Comparison of ENCODE assay signal across 12 cellular contexts in the genomic region with DNA sequence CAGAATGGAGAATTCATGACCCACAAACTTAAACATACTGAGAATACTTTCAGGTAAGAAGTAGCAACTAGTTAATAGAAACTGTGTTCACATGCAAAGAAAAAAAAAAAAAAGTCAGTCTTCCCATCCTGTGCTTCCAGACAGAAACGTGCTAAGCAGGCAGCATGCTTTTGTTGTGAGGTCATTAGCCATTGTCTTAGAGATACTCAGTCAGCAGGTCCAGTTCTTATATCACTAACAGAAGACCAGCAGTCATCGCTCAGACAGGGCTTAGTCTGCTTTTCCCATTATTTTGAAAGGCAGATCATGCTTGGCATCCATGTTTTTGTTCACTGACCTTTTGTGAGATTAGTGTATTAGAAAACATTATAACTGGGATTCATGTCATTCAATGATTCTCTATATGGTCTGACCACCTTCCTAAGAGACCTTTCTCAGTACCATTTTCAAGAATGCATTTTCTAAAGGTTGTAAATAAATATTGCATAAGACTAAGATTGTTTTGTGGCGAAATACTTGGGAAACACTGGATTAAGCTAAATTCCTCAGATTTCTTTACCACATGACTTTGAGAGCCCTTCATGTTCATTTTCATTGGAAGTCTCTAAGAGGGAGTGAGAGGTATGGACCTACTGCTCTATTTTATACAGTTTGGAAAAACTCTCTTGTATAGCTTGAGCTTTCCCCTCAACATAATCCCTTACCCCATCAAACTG. TPM values are rescaled to one million over a fixed set of nuclear protein-coding genes. Genes with fewer than 3 reads are reported as not detected.
DNase-seq lines count a peak whose midpoint lies in the region; ATAC-seq and TF ChIP-seq lines count a peak whose summit lies in the region.
"Had no signal": no experiment of that assay in that cellular context is flagged by ENCODE, and none has a peak within 500 bp of the region (broad histone marks: within the 10 kb centered on the region; RNA-seq: fewer than 3 reads in every experiment).

No MANE protein-coding gene starts in this region.

- intact Hi-C loops in mammary epithelial cell (cut with micrococcal nuclease) (no loop called here), spleen (cut with DNase I; ENCODE audit: low total_unique reads) (loop anchor here (5.0 to 10.0 kb wide), 2 partner anchors 254 to 307 kb away; no protein-coding TSS in a partner anchor)
- intact Hi-C loops in CD8-positive, alpha-beta T cell (cut with DNase I, micrococcal nuclease), result no loop called here

- H3K27ac ChIP-seq in mammary epithelial cell (ENCODE audit: insufficient read depth, low read depth, low read length) (peak overlapping the region; percentile 9), spleen (no peak overlapping the region)
- H3K27ac ChIP-seq in CD8-positive, alpha-beta T cell (ENCODE audit: low read depth, low read length), result no peak overlapping the region
- H3K27ac ChIP-seq: 22Rv1 had no signal

- no peak overlapping the region for H3K9ac ChIP-seq in mammary epithelial cell (ENCODE audit: insufficient read depth, low read length)

- H3K9me3 ChIP-seq in mammary epithelial cell (replicated peaks; ENCODE audit: insufficient read depth, low read length), result no peaks in the 10 kb centered on the region
- no peaks in the 10 kb centered on the region for H3K9me3 ChIP-seq in spleen
- no peaks in the 10 kb centered on the region for H3K9me3 ChIP-seq in CD8-positive, alpha-beta T cell (ENCODE audit: low read length)
- H3K9me3 ChIP-seq: Peyer's patch had no signal

- no peak overlapping the region for H3K4me3 ChIP-seq in mammary epithelial cell (replicated peaks in 1 of 3; ENCODE audit: insufficient read depth in 1 of 3, low read depth in 2 of 3, low read length in 3 of 3)
- H3K4me3 ChIP-seq in spleen, result no peak overlapping the region
- no peak overlapping the region for H3K4me3 ChIP-seq in CD8-positive, alpha-beta T cell (ENCODE audit: low read depth, low read length)
- H3K4me3 ChIP-seq: Peyer's patch had no signal

- peaks cover 13% of the 10 kb centered on the region for H3K36me3 ChIP-seq in mammary epithelial cell (ENCODE audit: insufficient read depth, low read length)
- H3K36me3 ChIP-seq in spleen, result no peaks in the 10 kb centered on the region
- H3K36me3 ChIP-seq in CD8-positive, alpha-beta T cell (ENCODE audit: insufficient read depth, low read length), result no peaks in the 10 kb centered on the region
- H3K36me3 ChIP-seq: Peyer's patch had no signal

- 57% methylated on average over 3 of the region's 3 CpGs for WGBS in mammary epithelial cell (ENCODE audit: low coverage, missing lambda C conversion rate)
- WGBS in spleen, 5 donors, result 70 to 82% (median 75%) methylated on average over 3 of the region's 3 CpGs

- H3K4me2 ChIP-seq in mammary epithelial cell (ENCODE audit: insufficient read depth, low read depth, low read length), result no peak overlapping the region

- peak overlapping the region; percentile 16 for H3K4me3 Mint-ChIP-seq in type B pancreatic cell
- H3K4me3 Mint-ChIP-seq in CD8-positive, alpha-beta T cell, result no peak overlapping the region
- H3K4me3 Mint-ChIP-seq: naive thymus-derived CD4-positive, alpha-beta T cell had no signal

- in situ Hi-C loops in mammary epithelial cell (cut with MboI; ENCODE audit: low sequenced_read_pairs in 2 of 2), result loop anchor here in 1 of 2 donors (25.0 kb wide), 1 partner anchor 254 kb away; no protein-coding TSS in a partner anchor

- no TSS peak for BruUV-seq in mammary epithelial cell (replicated peaks; lab: Mats Ljungman, UMichigan)

- H2AFZ ChIP-seq in mammary epithelial cell (ENCODE audit: low read depth, low read length), result no peak overlapping the region

- CTCF ChIA-PET in mammary epithelial cell (lab: Charles Lee; ENCODE audit: low non-redundant PET), result interaction anchor here (0.7 kb wide), 1 partner anchor 186 kb away, joined by 4 read pairs; no protein-coding TSS in a partner anchor
- CTCF ChIA-PET in CD8-positive, alpha-beta T cell (lab: Charles Lee), result interaction anchor here (0.9 to 1.6 kb wide), 2 partner anchors 12 to 18 kb away, joined by 3 to 4 read pairs; no protein-coding TSS in a partner anchor

- no peak for TF ChIP-seq CTCF in mammary epithelial cell (conservative IDR thresholded peaks at IDR 0.05 in 1 of 2, IDR thresholded peaks at IDR 0.05 in 1 of 2; ENCODE audit: extremely low read depth in 1 of 2, insufficient read depth in 1 of 2, low read depth in 1 of 2, low read length in 2 of 2)
- TF ChIP-seq CTCF in type B pancreatic cell (conservative IDR thresholded peaks at IDR 0.05), result no peak
- TF ChIP-seq CTCF in spleen (IDR thresholded peaks at IDR 0.05 in 8 of 11, conservative IDR thresholded peaks at IDR 0.05 in 3 of 11), result no peak
- no peak for TF ChIP-seq CTCF in CD8-positive, alpha-beta T cell (IDR thresholded peaks at IDR 0.05)

- peaks cover 42% of the 10 kb centered on the region for H3K4me1 Mint-ChIP-seq in type B pancreatic cell (ENCODE audit: unreplicated experiment)
- peaks cover 9% of the 10 kb centered on the region for H3K4me1 Mint-ChIP-seq in CD8-positive, alpha-beta T cell (ENCODE audit: low read depth)

- H3K27me3 Mint-ChIP-seq in type B pancreatic cell, result no peaks in the 10 kb centered on the region
- no peaks in the 10 kb centered on the region for H3K27me3 Mint-ChIP-seq in CD8-positive, alpha-beta T cell (ENCODE audit: low read depth)

- H3K27me3 ChIP-seq in mammary epithelial cell (ENCODE audit: insufficient read depth, low read length) (no peaks in the 10 kb centered on the region), spleen (replicated peaks in 1 of 7) (no peaks in the 10 kb centered on the region)
- H3K27me3 ChIP-seq in CD8-positive, alpha-beta T cell (ENCODE audit: insufficient read depth, low read length), result no peaks in the 10 kb centered on the region
- H3K27me3 ChIP-seq: Peyer's patch had no signal

- DNase-seq in DMS53 (lab: John Stamatoyannopoulos, UW), result peak; percentile 57
- DNase-seq in DMS53 treated with DMSO at 0.1 percent for 48 hours (lab: John Stamatoyannopoulos, UW; ENCODE audit: unreplicated experiment), result no peak
- DNase-seq in mammary epithelial cell, result peak; percentile 80
- DNase-seq in kidney glomerular epithelial cell (lab: John Stamatoyannopoulos, UW), result peak; percentile 84
- no peak for DNase-seq in type B pancreatic cell (ENCODE audit: extremely low spot score, unreplicated experiment)
- DNase-seq in spleen, result no peak
- DNase-seq in CD8-positive, alpha-beta T cell, result no peak
- no peak for DNase-seq in NCI-H2227 (lab: John Stamatoyannopoulos, UW; ENCODE audit: unreplicated experiment)
- DNase-seq: activated CD8-positive, alpha-beta memory T cell treated with anti-CD3 and anti-CD28 coated beads, Interleukin-2, amount 50 U/mL, for 48 hours; naive thymus-derived CD4-positive, alpha-beta T cell; Peyer's patch had no signal

- no peaks in the 10 kb centered on the region for H4K20me1 ChIP-seq in mammary epithelial cell (ENCODE audit: insufficient read depth, low read length)

- TF ChIP-seq POLR2A in spleen (IDR thresholded peaks at IDR 0.05), result no peak

- peaks cover 55% of the 10 kb centered on the region for H3K36me3 Mint-ChIP-seq in type B pancreatic cell
- no peaks in the 10 kb centered on the region for H3K36me3 Mint-ChIP-seq in CD8-positive, alpha-beta T cell
- H3K36me3 Mint-ChIP-seq: naive thymus-derived CD4-positive, alpha-beta T cell had no signal

- ATAC-seq in CD8-positive, alpha-beta T cell, result no peak
- ATAC-seq: naive thymus-derived CD4-positive, alpha-beta T cell had no signal

- POLR2A ChIA-PET in CD8-positive, alpha-beta T cell (lab: Charles Lee), result no interaction called here

- peaks cover 3% of the 10 kb centered on the region for H3K9me3 Mint-ChIP-seq in type B pancreatic cell
- no peaks in the 10 kb centered on the region for H3K9me3 Mint-ChIP-seq in CD8-positive, alpha-beta T cell
- H3K9me3 Mint-ChIP-seq: naive thymus-derived CD4-positive, alpha-beta T cell had no signal

- H3K27ac Mint-ChIP-seq in type B pancreatic cell, result peak overlapping the region; percentile 92
- H3K27ac Mint-ChIP-seq in CD8-positive, alpha-beta T cell, result no peak overlapping the region

- dilution Hi-C loops in mammary epithelial cell (cut with HindIII; ENCODE audit: low sequenced_read_pairs), result no loop called here

- H3K79me2 ChIP-seq in mammary epithelial cell (ENCODE audit: insufficient read depth, low read length), result no peaks in the 10 kb centered on the region

- peaks cover 7% of the 10 kb centered on the region for H3K4me1 ChIP-seq in mammary epithelial cell (ENCODE audit: insufficient read depth, low read length)
- H3K4me1 ChIP-seq in spleen, result peaks cover 0 to 3% (median 0%) of the 10 kb centered on the region in 6 donors
- peaks cover 8% of the 10 kb centered on the region for H3K4me1 ChIP-seq in CD8-positive, alpha-beta T cell (ENCODE audit: insufficient read depth, low read length)
- H3K4me1 ChIP-seq: Peyer's patch had no signal

RNA-seq across cellular contexts. Expression of a gene that starts 45.0 kb away (rescaled TPM):
- total RNA-seq in mammary epithelial cell, result 1 to 10 TPM in 1 of 2 donors, under 1 TPM in 1; 0.61 to 1.2 TPM
- polyA plus RNA-seq in mammary epithelial cell, result 0.42 TPM
- not detected for polyA minus RNA-seq in mammary epithelial cell
- 2.4 and 3.2 TPM in 2 replicates for total RNA-seq in type B pancreatic cell (ENCODE audit: low replicate concordance)
- total RNA-seq in spleen, result 10 to 100 TPM in 1 of 7 donors, 1 to 10 TPM in 6; 3.6 to 12.9 (median 5.1) TPM
- polyA plus RNA-seq in spleen, result 1 to 10 TPM; 1.2 to 1.5 (median 1.3) TPM
- total RNA-seq in CD8-positive, alpha-beta T cell, result 1 to 10 TPM; 2.7 to 2.8 TPM

Comparison
In these comparisons a context has a peak if more than half of its experiments do, and no peak if none do; other contexts are left out.
1. DNase-seq: peak in DMS53 (single experiment), mammary epithelial cell (single experiment) and kidney glomerular epithelial cell (single experiment); none in DMS53 treated with DMSO at 0.1 percent for 48 hours (single experiment), type B pancreatic cell (single experiment), spleen (single experiment), CD8-positive, alpha-beta T cell (0 of 7) and NCI-H2227 (single experiment).